ENCODE assay signal across 8 cellular contexts in genomic region chr6:157019733-157020132, GRCh38.
DNase-seq lines count a peak whose midpoint lies in the region; ATAC-seq and TF ChIP-seq lines count a peak whose summit lies in the region.

No MANE protein-coding gene starts in this region.

- ATAC-seq in DND-41 (ENCODE audit: insufficient read depth, low read depth): no peak
- ATAC-seq in naive thymus-derived CD4-positive, alpha-beta T cell: no peak
- no peak for ATAC-seq in GM21390 (IDR thresholded peaks at IDR 0.05; ENCODE audit: unreplicated experiment)
- ATAC-seq in HG02981 (IDR thresholded peaks at IDR 0.05; ENCODE audit: unreplicated experiment): no peak

- intact Hi-C loops in naive thymus-derived CD4-positive, alpha-beta T cell (cut with micrococcal nuclease): loop anchor here (2.0 to 10.0 kb wide), 5 partner anchors 152 to 1692 kb away; partner anchors contain the start of genes GTF2H5 (in 1 of the 2) and SERAC1 (in 1 of the 2)

- CTCF ChIA-PET in naive thymus-derived CD4-positive, alpha-beta T cell (lab: Charles Lee): interaction anchor here (1.1 to 2.2 kb wide), 2 partner anchors 15 to 454 kb away, joined by 4 to 5 read pairs; no protein-coding TSS in a partner anchor

- H2AFZ ChIP-seq in DND-41 (ENCODE audit: low read depth, low read length): no peak overlapping the region

- POLR2A ChIA-PET in naive thymus-derived CD4-positive, alpha-beta T cell (lab: Charles Lee): interaction anchor here (0.8 to 4.2 kb wide), 12 partner anchors 9 to 632 kb away, joined by 3 to 53 read pairs (median 6); partner anchors contain the start of gene ARID1B

- H3K27ac Mint-ChIP-seq in naive thymus-derived CD4-positive, alpha-beta T cell: peak overlapping the region; percentile 74 to 98 (median 90)

- peak overlapping the region; percentile 66; the same call in 1 of the 2 replicates for H3K4me2 ChIP-seq in DND-41 (ENCODE audit: insufficient read depth, low read length)

- H3K4me1 ChIP-seq in DND-41 (ENCODE audit: insufficient read depth, low read length): peaks cover 32% of the 10 kb centered on the region
- H3K4me1 ChIP-seq in naive thymus-derived CD4-positive, alpha-beta T cell (ENCODE audit: control insufficient read depth in 2 of 2, insufficient read depth in 2 of 2, low read length in 2 of 2): peaks cover 5 to 21% of the 10 kb centered on the region in 2 donors

- peak; percentile 27 for TF ChIP-seq CTCF in DND-41 (IDR thresholded peaks at IDR 0.05; ENCODE audit: borderline replicate concordance, extremely low read depth, low read length, poor library complexity, severe bottlenecking)

- H3K36me3 Mint-ChIP-seq in naive thymus-derived CD4-positive, alpha-beta T cell: no peaks in the 10 kb centered on the region

- peaks cover 25 to 84% (median 61%) of the 10 kb centered on the region in 7 donors for H3K4me1 Mint-ChIP-seq in naive thymus-derived CD4-positive, alpha-beta T cell

- no peaks in the 10 kb centered on the region for H3K9me3 ChIP-seq in DND-41 (ENCODE audit: insufficient read depth, low read length, severe bottlenecking)
- H3K9me3 ChIP-seq in naive thymus-derived CD4-positive, alpha-beta T cell (ENCODE audit: control insufficient read depth in 2 of 3, low read length in 3 of 3): no peaks in the 10 kb centered on the region

- peak overlapping the region; percentile 12; the same call in 1 of the 2 replicates for H3K27ac ChIP-seq in DND-41 (ENCODE audit: low read length)
- H3K27ac ChIP-seq in naive thymus-derived CD4-positive, alpha-beta T cell (ENCODE audit: low read depth, low read length): peak overlapping the region; percentile 39

- no peak overlapping the region for H3K4me3 ChIP-seq in DND-41 (ENCODE audit: low read depth in 1 of 2, low read length in 2 of 2)
- H3K4me3 ChIP-seq in naive thymus-derived CD4-positive, alpha-beta T cell (ENCODE audit: low read length): peak overlapping the region; percentile 11

- H3K9me3 Mint-ChIP-seq in naive thymus-derived CD4-positive, alpha-beta T cell: no peaks in the 10 kb centered on the region

- DNase-seq in DND-41 (no peak), LHCN-M2 (ENCODE audit: low read depth) (peak; percentile 39), astrocyte of the hippocampus (ENCODE audit: low read depth, low spot score) (peak; percentile 13), occipital lobe (lab: John Stamatoyannopoulos, UW) (no peak), cerebellar cortex (ENCODE audit: low spot score) (no peak)
- peak in 7 of 9 donors; percentile 4 to 36 (median 19) for DNase-seq in naive thymus-derived CD4-positive, alpha-beta T cell

- H3K4me3 Mint-ChIP-seq in naive thymus-derived CD4-positive, alpha-beta T cell: peak overlapping the region; percentile 58 to 95 (median 79)

- H3K27me3 Mint-ChIP-seq in naive thymus-derived CD4-positive, alpha-beta T cell: no peaks in the 10 kb centered on the region

- H3K9ac ChIP-seq in DND-41 (ENCODE audit: low read depth, low read length): no peak overlapping the region

- peaks cover 47% of the 10 kb centered on the region; the same call in 1 of the 2 replicates for H4K20me1 ChIP-seq in DND-41 (ENCODE audit: insufficient read depth, low read length)

- no peaks in the 10 kb centered on the region for H3K27me3 ChIP-seq in DND-41 (ENCODE audit: insufficient read depth, low read length, poor library complexity)
- no peaks in the 10 kb centered on the region for H3K27me3 ChIP-seq in naive thymus-derived CD4-positive, alpha-beta T cell (ENCODE audit: control insufficient read depth in 2 of 2, insufficient read depth in 2 of 2, low read length in 2 of 2)

- no peaks in the 10 kb centered on the region; the same call in 1 of the 2 replicates for H3K36me3 ChIP-seq in DND-41 (ENCODE audit: insufficient read depth, low read length)
- peaks cover 0 to 5% (median 0%) of the 10 kb centered on the region in 3 experiments for H3K36me3 ChIP-seq in naive thymus-derived CD4-positive, alpha-beta T cell (ENCODE audit: control insufficient read depth in 2 of 3, insufficient read depth in 3 of 3, low read length in 3 of 3)

- H3K79me2 ChIP-seq in DND-41 (ENCODE audit: insufficient read depth, low read length): peaks cover 92% of the 10 kb centered on the region

Comparison
In these comparisons a context has a peak if more than half of its experiments do, and no peak if none do; other contexts are left out.
1. DNase-seq: peak in LHCN-M2 (single experiment), astrocyte of the hippocampus (single experiment) and naive thymus-derived CD4-positive, alpha-beta T cell (7 of 9); none in DND-41 (single experiment), occipital lobe (single experiment) and cerebellar cortex (single experiment).